1 cellular context compared by ENCODE assay signal in the genomic region with DNA sequence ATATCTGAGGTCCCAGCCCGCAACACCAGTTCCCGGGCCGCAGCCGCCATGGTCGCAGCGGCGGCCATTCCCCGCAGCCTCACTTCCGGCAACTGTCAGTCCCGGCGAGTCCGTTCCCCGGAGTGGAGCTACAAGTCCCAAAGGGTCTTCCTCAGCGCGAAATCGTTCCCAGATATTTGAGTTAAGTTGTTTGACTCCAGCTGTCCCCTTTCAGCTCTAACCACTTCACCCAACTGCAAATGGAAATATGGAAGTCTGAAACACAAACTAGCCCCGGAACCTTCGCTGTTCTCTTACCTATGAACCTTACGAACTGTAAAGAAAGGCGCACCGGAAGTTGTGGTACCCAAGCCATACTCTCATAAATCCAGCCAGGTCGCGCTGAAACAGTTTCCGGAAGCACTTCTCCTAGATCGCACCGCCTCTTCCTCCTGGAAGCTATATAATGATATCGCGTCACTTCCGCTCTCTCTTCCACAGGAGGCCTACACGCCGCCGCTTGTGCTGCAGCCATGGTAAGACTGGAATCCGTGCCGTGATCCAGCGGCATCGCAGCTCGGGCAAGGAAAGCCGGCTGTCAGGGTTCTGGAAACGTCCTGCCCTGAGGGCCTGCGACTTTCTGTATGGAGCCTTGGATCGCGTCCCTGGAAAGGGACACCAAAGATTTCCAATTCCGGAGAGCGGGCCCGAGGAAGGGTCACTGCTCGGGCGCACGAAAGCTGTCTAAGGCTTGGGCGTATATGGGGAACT.
TF ChIP-seq lines count a peak whose summit lies in the region.

A gene (plus strand): TSS at position 468 of the 750 bp plus-strand sequence. CDS start 45 bp downstream, at position 513.
A gene with protein sequence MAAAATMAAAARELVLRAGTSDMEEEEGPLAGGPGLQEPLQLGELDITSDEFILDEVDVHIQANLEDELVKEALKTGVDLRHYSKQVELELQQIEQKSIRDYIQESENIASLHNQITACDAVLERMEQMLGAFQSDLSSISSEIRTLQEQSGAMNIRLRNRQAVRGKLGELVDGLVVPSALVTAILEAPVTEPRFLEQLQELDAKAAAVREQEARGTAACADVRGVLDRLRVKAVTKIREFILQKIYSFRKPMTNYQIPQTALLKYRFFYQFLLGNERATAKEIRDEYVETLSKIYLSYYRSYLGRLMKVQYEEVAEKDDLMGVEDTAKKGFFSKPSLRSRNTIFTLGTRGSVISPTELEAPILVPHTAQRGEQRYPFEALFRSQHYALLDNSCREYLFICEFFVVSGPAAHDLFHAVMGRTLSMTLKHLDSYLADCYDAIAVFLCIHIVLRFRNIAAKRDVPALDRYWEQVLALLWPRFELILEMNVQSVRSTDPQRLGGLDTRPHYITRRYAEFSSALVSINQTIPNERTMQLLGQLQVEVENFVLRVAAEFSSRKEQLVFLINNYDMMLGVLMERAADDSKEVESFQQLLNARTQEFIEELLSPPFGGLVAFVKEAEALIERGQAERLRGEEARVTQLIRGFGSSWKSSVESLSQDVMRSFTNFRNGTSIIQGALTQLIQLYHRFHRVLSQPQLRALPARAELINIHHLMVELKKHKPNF (minus strand): TSS at position 269 of the 750 bp plus-strand sequence. CDS start 201 bp downstream, at position 68.

TF ChIP-seq in HepG2, 621 proteins besides CTCF, POLR2A, EP300 and RAD21 (continued from another document and continues in another):
- TF ChIP-seq, protein P1, sequence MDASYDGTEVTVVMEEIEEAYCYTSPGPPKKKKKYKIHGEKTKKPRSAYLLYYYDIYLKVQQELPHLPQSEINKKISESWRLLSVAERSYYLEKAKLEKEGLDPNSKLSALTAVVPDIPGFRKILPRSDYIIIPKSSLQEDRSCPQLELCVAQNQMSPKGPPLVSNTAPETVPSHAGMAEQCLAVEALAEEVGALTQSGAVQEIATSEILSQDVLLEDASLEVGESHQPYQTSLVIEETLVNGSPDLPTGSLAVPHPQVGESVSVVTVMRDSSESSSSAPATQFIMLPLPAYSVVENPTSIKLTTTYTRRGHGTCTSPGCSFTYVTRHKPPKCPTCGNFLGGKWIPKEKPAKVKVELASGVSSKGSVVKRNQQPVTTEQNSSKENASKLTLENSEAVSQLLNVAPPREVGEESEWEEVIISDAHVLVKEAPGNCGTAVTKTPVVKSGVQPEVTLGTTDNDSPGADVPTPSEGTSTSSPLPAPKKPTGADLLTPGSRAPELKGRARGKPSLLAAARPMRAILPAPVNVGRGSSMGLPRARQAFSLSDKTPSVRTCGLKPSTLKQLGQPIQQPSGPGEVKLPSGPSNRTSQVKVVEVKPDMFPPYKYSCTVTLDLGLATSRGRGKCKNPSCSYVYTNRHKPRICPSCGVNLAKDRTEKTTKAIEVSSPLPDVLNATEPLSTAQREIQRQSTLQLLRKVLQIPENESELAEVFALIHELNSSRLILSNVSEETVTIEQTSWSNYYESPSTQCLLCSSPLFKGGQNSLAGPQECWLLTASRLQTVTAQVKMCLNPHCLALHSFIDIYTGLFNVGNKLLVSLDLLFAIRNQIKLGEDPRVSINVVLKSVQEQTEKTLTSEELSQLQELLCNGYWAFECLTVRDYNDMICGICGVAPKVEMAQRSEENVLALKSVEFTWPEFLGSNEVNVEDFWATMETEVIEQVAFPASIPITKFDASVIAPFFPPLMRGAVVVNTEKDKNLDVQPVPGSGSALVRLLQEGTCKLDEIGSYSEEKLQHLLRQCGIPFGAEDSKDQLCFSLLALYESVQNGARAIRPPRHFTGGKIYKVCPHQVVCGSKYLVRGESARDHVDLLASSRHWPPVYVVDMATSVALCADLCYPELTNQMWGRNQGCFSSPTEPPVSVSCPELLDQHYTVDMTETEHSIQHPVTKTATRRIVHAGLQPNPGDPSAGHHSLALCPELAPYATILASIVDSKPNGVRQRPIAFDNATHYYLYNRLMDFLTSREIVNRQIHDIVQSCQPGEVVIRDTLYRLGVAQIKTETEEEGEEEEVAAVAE (CRISPR knock-in tag; IDR thresholded peaks at IDR 0.05; ENCODE audit: borderline replicate concordance), result 0 out of 2 replicates have a peak, but pooled peaks have one; percentile 22
- TF ChIP-seq ARID2 (CRISPR knock-in tag; IDR thresholded peaks at IDR 0.05; ENCODE audit: borderline replicate concordance) (peak; percentile 97), ZFY (CRISPR knock-in tag; IDR thresholded peaks at IDR 0.05) (peak; percentile 97), ZNF558 (CRISPR knock-in tag; IDR thresholded peaks at IDR 0.05; ENCODE audit: borderline replicate concordance) (peak; percentile 70), SIX1 (CRISPR knock-in tag; IDR thresholded peaks at IDR 0.05; ENCODE audit: borderline replicate concordance) (peak; percentile 51; the same call in 1 of the 2 replicates), FOXK1 (CRISPR knock-in tag; IDR thresholded peaks at IDR 0.05; ENCODE audit: borderline replicate concordance, low read depth) (peak; percentile 98), PHF21A (CRISPR knock-in tag; IDR thresholded peaks at IDR 0.05) (peak; percentile 93), LCORL (IDR thresholded peaks at IDR 0.05) (peak; percentile 25; the same call in 1 of the 2 replicates), LCORL (CRISPR knock-in tag; IDR thresholded peaks at IDR 0.05) (peak; percentile 51; the same call in 1 of the 2 replicates), ZNF234 (CRISPR knock-in tag; conservative IDR thresholded peaks at IDR 0.05) (peak; percentile 91; the same call in 1 of the 2 replicates), XRCC5 (optimal IDR thresholded peaks at IDR 0.05; ENCODE audit: low read length) (peak; percentile 20), ZNF431 (CRISPR knock-in tag; IDR thresholded peaks at IDR 0.05; ENCODE audit: borderline replicate concordance, low read depth) (peak; percentile 42), HOXA3 (CRISPR knock-in tag; IDR thresholded peaks at IDR 0.05) (peak; percentile 87), ZNF878 (CRISPR knock-in tag; IDR thresholded peaks at IDR 0.05) (peak; percentile 64; the same call in 1 of the 2 replicates), CCAR2 (optimal IDR thresholded peaks at IDR 0.05; ENCODE audit: low read depth, low read length) (no peak), TRIM24 (CRISPR knock-in tag; IDR thresholded peaks at IDR 0.05) (no peak), NR2F2 (IDR thresholded peaks at IDR 0.05; ENCODE audit: borderline replicate concordance, low read depth) (peak; percentile 68; the same call in 1 of the 2 replicates), AGO2 (optimal IDR thresholded peaks at IDR 0.05; ENCODE audit: low read depth, low read length) (peak; percentile 86), CEBPG (CRISPR knock-in tag; IDR thresholded peaks at IDR 0.05) (peak; percentile 41), ZBTB8A (CRISPR knock-in tag; IDR thresholded peaks at IDR 0.05; ENCODE audit: borderline replicate concordance, low read depth) (peak; percentile 93), RARA (CRISPR knock-in tag; IDR thresholded peaks at IDR 0.05) (peak; percentile 44; the same call in 1 of the 2 replicates), MTA1 (CRISPR knock-in tag; IDR thresholded peaks at IDR 0.05; ENCODE audit: borderline replicate concordance) (peak; percentile 48; the same call in 1 of the 2 replicates), BORCS8-MEF2B (CRISPR knock-in tag; IDR thresholded peaks at IDR 0.05) (peak; percentile 92)
- TF ChIP-seq, protein P2, sequence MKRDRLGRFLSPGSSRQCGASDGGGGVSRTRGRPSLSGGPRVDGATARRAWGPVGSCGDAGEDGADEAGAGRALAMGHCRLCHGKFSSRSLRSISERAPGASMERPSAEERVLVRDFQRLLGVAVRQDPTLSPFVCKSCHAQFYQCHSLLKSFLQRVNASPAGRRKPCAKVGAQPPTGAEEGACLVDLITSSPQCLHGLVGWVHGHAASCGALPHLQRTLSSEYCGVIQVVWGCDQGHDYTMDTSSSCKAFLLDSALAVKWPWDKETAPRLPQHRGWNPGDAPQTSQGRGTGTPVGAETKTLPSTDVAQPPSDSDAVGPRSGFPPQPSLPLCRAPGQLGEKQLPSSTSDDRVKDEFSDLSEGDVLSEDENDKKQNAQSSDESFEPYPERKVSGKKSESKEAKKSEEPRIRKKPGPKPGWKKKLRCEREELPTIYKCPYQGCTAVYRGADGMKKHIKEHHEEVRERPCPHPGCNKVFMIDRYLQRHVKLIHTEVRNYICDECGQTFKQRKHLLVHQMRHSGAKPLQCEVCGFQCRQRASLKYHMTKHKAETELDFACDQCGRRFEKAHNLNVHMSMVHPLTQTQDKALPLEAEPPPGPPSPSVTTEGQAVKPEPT (CRISPR knock-in tag; IDR thresholded peaks at IDR 0.05; ENCODE audit: low read depth), result no peak; the same call in none of the 2 replicates
- TF ChIP-seq, protein P3, sequence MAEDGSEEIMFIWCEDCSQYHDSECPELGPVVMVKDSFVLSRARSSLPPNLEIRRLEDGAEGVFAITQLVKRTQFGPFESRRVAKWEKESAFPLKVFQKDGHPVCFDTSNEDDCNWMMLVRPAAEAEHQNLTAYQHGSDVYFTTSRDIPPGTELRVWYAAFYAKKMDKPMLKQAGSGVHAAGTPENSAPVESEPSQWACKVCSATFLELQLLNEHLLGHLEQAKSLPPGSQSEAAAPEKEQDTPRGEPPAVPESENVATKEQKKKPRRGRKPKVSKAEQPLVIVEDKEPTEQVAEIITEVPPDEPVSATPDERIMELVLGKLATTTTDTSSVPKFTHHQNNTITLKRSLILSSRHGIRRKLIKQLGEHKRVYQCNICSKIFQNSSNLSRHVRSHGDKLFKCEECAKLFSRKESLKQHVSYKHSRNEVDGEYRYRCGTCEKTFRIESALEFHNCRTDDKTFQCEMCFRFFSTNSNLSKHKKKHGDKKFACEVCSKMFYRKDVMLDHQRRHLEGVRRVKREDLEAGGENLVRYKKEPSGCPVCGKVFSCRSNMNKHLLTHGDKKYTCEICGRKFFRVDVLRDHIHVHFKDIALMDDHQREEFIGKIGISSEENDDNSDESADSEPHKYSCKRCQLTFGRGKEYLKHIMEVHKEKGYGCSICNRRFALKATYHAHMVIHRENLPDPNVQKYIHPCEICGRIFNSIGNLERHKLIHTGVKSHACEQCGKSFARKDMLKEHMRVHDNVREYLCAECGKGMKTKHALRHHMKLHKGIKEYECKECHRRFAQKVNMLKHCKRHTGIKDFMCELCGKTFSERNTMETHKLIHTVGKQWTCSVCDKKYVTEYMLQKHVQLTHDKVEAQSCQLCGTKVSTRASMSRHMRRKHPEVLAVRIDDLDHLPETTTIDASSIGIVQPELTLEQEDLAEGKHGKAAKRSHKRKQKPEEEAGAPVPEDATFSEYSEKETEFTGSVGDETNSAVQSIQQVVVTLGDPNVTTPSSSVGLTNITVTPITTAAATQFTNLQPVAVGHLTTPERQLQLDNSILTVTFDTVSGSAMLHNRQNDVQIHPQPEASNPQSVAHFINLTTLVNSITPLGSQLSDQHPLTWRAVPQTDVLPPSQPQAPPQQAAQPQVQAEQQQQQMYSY (CRISPR knock-in tag; IDR thresholded peaks at IDR 0.05), result peak; percentile 89
- TF ChIP-seq, protein P4, sequence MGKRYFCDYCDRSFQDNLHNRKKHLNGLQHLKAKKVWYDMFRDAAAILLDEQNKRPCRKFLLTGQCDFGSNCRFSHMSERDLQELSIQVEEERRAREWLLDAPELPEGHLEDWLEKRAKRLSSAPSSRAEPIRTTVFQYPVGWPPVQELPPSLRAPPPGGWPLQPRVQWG (CRISPR knock-in tag; IDR thresholded peaks at IDR 0.05; ENCODE audit: borderline replicate concordance, low read depth), result no peak
- TF ChIP-seq, protein P5, sequence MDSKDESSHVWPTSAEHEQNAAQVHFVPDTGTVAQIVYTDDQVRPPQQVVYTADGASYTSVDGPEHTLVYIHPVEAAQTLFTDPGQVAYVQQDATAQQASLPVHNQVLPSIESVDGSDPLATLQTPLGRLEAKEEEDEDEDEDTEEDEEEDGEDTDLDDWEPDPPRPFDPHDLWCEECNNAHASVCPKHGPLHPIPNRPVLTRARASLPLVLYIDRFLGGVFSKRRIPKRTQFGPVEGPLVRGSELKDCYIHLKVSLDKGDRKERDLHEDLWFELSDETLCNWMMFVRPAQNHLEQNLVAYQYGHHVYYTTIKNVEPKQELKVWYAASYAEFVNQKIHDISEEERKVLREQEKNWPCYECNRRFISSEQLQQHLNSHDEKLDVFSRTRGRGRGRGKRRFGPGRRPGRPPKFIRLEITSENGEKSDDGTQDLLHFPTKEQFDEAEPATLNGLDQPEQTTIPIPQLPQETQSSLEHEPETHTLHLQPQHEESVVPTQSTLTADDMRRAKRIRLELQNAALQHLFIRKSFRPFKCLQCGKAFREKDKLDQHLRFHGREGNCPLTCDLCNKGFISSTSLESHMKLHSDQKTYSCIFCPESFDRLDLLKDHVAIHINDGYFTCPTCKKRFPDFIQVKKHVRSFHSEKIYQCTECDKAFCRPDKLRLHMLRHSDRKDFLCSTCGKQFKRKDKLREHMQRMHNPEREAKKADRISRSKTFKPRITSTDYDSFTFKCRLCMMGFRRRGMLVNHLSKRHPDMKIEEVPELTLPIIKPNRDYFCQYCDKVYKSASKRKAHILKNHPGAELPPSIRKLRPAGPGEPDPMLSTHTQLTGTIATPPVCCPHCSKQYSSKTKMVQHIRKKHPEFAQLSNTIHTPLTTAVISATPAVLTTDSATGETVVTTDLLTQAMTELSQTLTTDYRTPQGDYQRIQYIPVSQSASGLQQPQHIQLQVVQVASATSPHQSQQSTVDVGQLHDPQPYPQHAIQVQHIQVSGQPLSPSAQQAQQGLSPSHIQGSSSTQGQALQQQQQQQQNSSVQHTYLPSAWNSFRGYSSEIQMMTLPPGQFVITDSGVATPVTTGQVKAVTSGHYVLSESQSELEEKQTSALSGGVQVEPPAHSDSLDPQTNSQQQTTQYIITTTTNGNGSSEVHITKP (CRISPR knock-in tag; IDR thresholded peaks at IDR 0.05; ENCODE audit: low read depth), result no peak
- TF ChIP-seq, protein P6, sequence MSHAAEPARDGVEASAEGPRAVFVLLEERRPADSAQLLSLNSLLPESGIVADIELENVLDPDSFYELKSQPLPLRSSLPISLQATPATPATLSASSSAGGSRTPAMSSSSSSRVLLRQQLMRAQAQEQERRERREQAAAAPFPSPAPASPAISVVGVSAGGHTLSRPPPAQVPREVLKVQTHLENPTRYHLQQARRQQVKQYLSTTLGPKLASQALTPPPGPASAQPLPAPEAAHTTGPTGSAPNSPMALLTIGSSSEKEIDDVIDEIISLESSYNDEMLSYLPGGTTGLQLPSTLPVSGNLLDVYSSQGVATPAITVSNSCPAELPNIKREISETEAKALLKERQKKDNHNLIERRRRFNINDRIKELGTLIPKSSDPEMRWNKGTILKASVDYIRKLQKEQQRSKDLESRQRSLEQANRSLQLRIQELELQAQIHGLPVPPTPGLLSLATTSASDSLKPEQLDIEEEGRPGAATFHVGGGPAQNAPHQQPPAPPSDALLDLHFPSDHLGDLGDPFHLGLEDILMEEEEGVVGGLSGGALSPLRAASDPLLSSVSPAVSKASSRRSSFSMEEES (CRISPR knock-in tag; IDR thresholded peaks at IDR 0.05), result peak; percentile 32; the same call in 1 of the 2 replicates
- TF ChIP-seq, protein P7, sequence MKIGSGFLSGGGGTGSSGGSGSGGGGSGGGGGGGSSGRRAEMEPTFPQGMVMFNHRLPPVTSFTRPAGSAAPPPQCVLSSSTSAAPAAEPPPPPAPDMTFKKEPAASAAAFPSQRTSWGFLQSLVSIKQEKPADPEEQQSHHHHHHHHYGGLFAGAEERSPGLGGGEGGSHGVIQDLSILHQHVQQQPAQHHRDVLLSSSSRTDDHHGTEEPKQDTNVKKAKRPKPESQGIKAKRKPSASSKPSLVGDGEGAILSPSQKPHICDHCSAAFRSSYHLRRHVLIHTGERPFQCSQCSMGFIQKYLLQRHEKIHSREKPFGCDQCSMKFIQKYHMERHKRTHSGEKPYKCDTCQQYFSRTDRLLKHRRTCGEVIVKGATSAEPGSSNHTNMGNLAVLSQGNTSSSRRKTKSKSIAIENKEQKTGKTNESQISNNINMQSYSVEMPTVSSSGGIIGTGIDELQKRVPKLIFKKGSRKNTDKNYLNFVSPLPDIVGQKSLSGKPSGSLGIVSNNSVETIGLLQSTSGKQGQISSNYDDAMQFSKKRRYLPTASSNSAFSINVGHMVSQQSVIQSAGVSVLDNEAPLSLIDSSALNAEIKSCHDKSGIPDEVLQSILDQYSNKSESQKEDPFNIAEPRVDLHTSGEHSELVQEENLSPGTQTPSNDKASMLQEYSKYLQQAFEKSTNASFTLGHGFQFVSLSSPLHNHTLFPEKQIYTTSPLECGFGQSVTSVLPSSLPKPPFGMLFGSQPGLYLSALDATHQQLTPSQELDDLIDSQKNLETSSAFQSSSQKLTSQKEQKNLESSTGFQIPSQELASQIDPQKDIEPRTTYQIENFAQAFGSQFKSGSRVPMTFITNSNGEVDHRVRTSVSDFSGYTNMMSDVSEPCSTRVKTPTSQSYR (CRISPR knock-in tag; IDR thresholded peaks at IDR 0.05; ENCODE audit: borderline replicate concordance), result no peak; the same call in 1 of the 2 replicates
